In genomic region chrX:153874366-153875125, GRCh38 we compare ENCODE assay signal across 20 cellular contexts. TPM values are rescaled to one million over a fixed set of nuclear protein-coding genes. Genes with fewer than 3 reads are reported as not detected.
DNase-seq lines count a peak whose midpoint lies in the region; ATAC-seq and TF ChIP-seq lines count a peak whose summit lies in the region.
"Had no signal": no experiment of that assay in that cellular context is flagged by ENCODE, and none has a peak within 500 bp of the region (broad histone marks: within the 10 kb centered on the region; RNA-seq: fewer than 3 reads in every experiment).

No MANE protein-coding gene starts in this region.

- no peak overlapping the region for H2AFZ ChIP-seq in GM23338

- no peak overlapping the region for H3K4ac ChIP-seq in mesendoderm (ENCODE audit: low read depth, low read length)

- CTCF ChIA-PET in T-cell (lab: Charles Lee) = no interaction called here

- no peak overlapping the region for H2BK15ac ChIP-seq in mesendoderm (replicated peaks; ENCODE audit: low read depth)

- H3K36me3 ChIP-seq in GM23338 (ENCODE audit: insufficient read depth) (no peaks in the 10 kb centered on the region), mesendoderm (ENCODE audit: control insufficient read depth, insufficient read depth, low read length) (no peaks in the 10 kb centered on the region)
- H3K36me3 ChIP-seq: SJSA1 had no signal

- no peaks in the 10 kb centered on the region for H3F3A ChIP-seq in GM23338 (replicated peaks; ENCODE audit: low read depth)

- H3K27ac Mint-ChIP-seq in GM23338 (no peak overlapping the region), T-cell (no peak overlapping the region)
- H3K27ac Mint-ChIP-seq in activated T-helper 17 cell treated with anti-CD3 and anti-CD28 coated beads, Interleukin-2, amount 50 U/mL, for 72 hours = no peak overlapping the region
- H3K27ac Mint-ChIP-seq: CD4-positive, alpha-beta T cell had no signal

- ATAC-seq in GM23338 (no peak), T-cell (replicated peaks in 1 of 4) (no peak)
- ATAC-seq in activated T-helper 17 cell treated with anti-CD3 and anti-CD28 coated beads, Interleukin-2, amount 50 U/mL, for 72 hours (replicated peaks) = no peak

- no peak overlapping the region for H2BK120ac ChIP-seq in mesendoderm (ENCODE audit: low read depth, low read length)

- H3K18ac ChIP-seq in mesendoderm (ENCODE audit: low read length) = no peak overlapping the region

- H2AK5ac ChIP-seq in mesendoderm (ENCODE audit: low read length) = no peak overlapping the region

- no peak overlapping the region for H3K23ac ChIP-seq in mesendoderm (ENCODE audit: low read length)

- no peaks in the 10 kb centered on the region for H4K20me1 ChIP-seq in GM23338 (replicated peaks; ENCODE audit: insufficient read depth)

- H3K27me3 Mint-ChIP-seq in GM23338 (ENCODE audit: insufficient read depth, low read depth, poor library complexity) (peaks cover 15% of the 10 kb centered on the region), T-cell (peaks cover 17 to 46% of the 10 kb centered on the region in 2 donors)
- H3K27me3 Mint-ChIP-seq in activated T-helper 17 cell treated with anti-CD3 and anti-CD28 coated beads, Interleukin-2, amount 50 U/mL, for 72 hours = peaks cover 10% of the 10 kb centered on the region

- H3K27ac ChIP-seq in GM23338 (ENCODE audit: low read depth) (no peak overlapping the region), mesendoderm (ENCODE audit: low read depth, low read length) (no peak overlapping the region)
- H3K27ac ChIP-seq: SJSA1 had no signal

- no peaks in the 10 kb centered on the region for H3K79me1 ChIP-seq in mesendoderm (ENCODE audit: low read length)

- WGBS in mesendoderm (ENCODE audit: extremely low coverage, insufficient coverage, low lambda C conversion rate) = no CpG with 5 or more reads among the region's 13 CpGs

- peaks cover 16% of the 10 kb centered on the region; the same call in 1 of the 2 replicates for H3K4me1 ChIP-seq in GM23338 (ENCODE audit: insufficient read depth)
- H3K4me1 ChIP-seq in mesendoderm (ENCODE audit: control insufficient read depth, low read depth, low read length) = peaks cover 14% of the 10 kb centered on the region
- H3K4me1 ChIP-seq: SJSA1 had no signal

- peaks cover 61% of the 10 kb centered on the region for H3K4me1 Mint-ChIP-seq in GM23338
- H3K4me1 Mint-ChIP-seq in T-cell = peaks cover 19 to 23% (median 20%) of the 10 kb centered on the region in 3 donors
- peaks cover 4% of the 10 kb centered on the region for H3K4me1 Mint-ChIP-seq in activated T-helper 17 cell treated with anti-CD3 and anti-CD28 coated beads, Interleukin-2, amount 50 U/mL, for 72 hours

- POLR2A ChIA-PET in T-cell (lab: Charles Lee) = no interaction called here

- no peak for TF ChIP-seq CTCF in GM23338 (conservative IDR thresholded peaks at IDR 0.05; ENCODE audit: low read depth in 2 of 2)

- H3K4me2 ChIP-seq in GM23338 (0 out of 2 replicates have a peak overlapping the region, but pooled peaks have one; percentile 43), mesendoderm (ENCODE audit: low read length) (no peak overlapping the region)

- no peaks in the 10 kb centered on the region for H3K27me3 ChIP-seq in GM23338 (ENCODE audit: insufficient read depth)
- H3K27me3 ChIP-seq in mesendoderm (ENCODE audit: insufficient read depth, low read length, poor library complexity) = no peaks in the 10 kb centered on the region
- H3K27me3 ChIP-seq: SJSA1 had no signal

- H3K79me2 ChIP-seq in GM23338 (replicated peaks; ENCODE audit: insufficient read depth) = no peaks in the 10 kb centered on the region
- H3K79me2 ChIP-seq in mesendoderm (ENCODE audit: control insufficient read depth, insufficient read depth, low read length) = no peaks in the 10 kb centered on the region

- H3K9me3 Mint-ChIP-seq in GM23338 (no peaks in the 10 kb centered on the region; the same call in 2 of the 3 replicates), T-cell (no peaks in the 10 kb centered on the region)
- no peaks in the 10 kb centered on the region for H3K9me3 Mint-ChIP-seq in activated T-helper 17 cell treated with anti-CD3 and anti-CD28 coated beads, Interleukin-2, amount 50 U/mL, for 72 hours
- H3K9me3 Mint-ChIP-seq: CD4-positive, alpha-beta T cell had no signal

- H3K9me2 ChIP-seq in GM23338 (ENCODE audit: insufficient read depth) = no peaks in the 10 kb centered on the region

- no peak overlapping the region for H3K4me3 ChIP-seq in GM23338
- no peak overlapping the region for H3K4me3 ChIP-seq in mesendoderm (ENCODE audit: low read length)
- H3K4me3 ChIP-seq: SJSA1 had no signal

- H3K4me3 Mint-ChIP-seq in GM23338 (peak overlapping the region; percentile 36; the same call in 1 of the 3 replicates), T-cell (no peak overlapping the region)
- H3K4me3 Mint-ChIP-seq in activated T-helper 17 cell treated with anti-CD3 and anti-CD28 coated beads, Interleukin-2, amount 50 U/mL, for 72 hours = no peak overlapping the region
- H3K4me3 Mint-ChIP-seq: B cell; CD4-positive, alpha-beta T cell had no signal

- in situ Hi-C loops in G401 (cut with HindIII; ENCODE audit: low sequenced_read_pairs) = no loop called here

- no peak overlapping the region for H4K8ac ChIP-seq in mesendoderm (ENCODE audit: low read depth, low read length)

- H3K36me3 Mint-ChIP-seq in GM23338 (ENCODE audit: low read depth) (peaks cover 8% of the 10 kb centered on the region), T-cell (no peaks in the 10 kb centered on the region)
- no peaks in the 10 kb centered on the region for H3K36me3 Mint-ChIP-seq in activated T-helper 17 cell treated with anti-CD3 and anti-CD28 coated beads, Interleukin-2, amount 50 U/mL, for 72 hours (ENCODE audit: low read depth)

- H2BK5ac ChIP-seq in mesendoderm (ENCODE audit: low read length) = no peak overlapping the region

- H3K9ac ChIP-seq in mesendoderm (ENCODE audit: low read length) = no peak overlapping the region

- no peak for DNase-seq in GM23338 (ENCODE audit: low spot score)
- DNase-seq in amniotic epithelial cell (ENCODE audit: low read depth) = peak; percentile 16
- peak; percentile 7 for DNase-seq in iris pigment epithelial cell (ENCODE audit: low read depth)
- peak; percentile 11 for DNase-seq in renal cortical epithelial cell (ENCODE audit: low read depth)
- DNase-seq in G401 (ENCODE audit: low spot score) = no peak
- DNase-seq in T-cell = no peak
- no peak for DNase-seq in mesendoderm
- DNase-seq: GOT3, KG1, NCI-H1048, NCI-H1436 treated with DMSO at 0.1 percent for 48 hours, NCI-H2029 treated with DMSO at 0.1 percent for 48 hours, NCI-H510A had no signal

- H4K5ac ChIP-seq in mesendoderm (ENCODE audit: low read length) = no peak overlapping the region

- H3K56ac ChIP-seq in mesendoderm (ENCODE audit: low read length) = no peak overlapping the region

TF ChIP-seq in GM23338, 12 proteins besides CTCF, POLR2A, EP300 and RAD21 (continues in another document):
- no peak for TF ChIP-seq JUNB (IDR thresholded peaks at IDR 0.05; ENCODE audit: unreplicated experiment)

RNA-seq across cellular contexts. Expression of gene L1CAM, which starts 11.4 kb away (rescaled TPM):
- 27.6 and 29.2 TPM in 2 replicates for total RNA-seq in GM23338 (2014; rRNA removed; shearing (Covaris generic))
- polyA plus RNA-seq in GM23338 (2016; fragmentation: Nextera tagmentation; extraction: Ambion mirVana) = 7.4 and 7.8 TPM in 2 replicates
- 88.0 and 623 TPM in 2 replicates for total RNA-seq in renal cortical epithelial cell
- total RNA-seq in G401 (2014; rRNA removed; shearing (Covaris generic)) = 31.3 and 34.0 TPM in 2 replicates
- total RNA-seq in T-cell = 1 to 10 TPM; 1.4 to 6.0 (median 4.0) TPM
- 1 to 10 TPM; 2.3 to 2.4 TPM for total RNA-seq in activated T-helper 17 cell treated with anti-CD3 and anti-CD28 coated beads, Interleukin-2, amount 50 U/mL, for 72 hours
- polyA plus RNA-seq in mesendoderm (2013, experiment 1 of 2) = 11.3 TPM
- polyA plus RNA-seq in mesendoderm (2013, experiment 2 of 2) = 10.2 TPM

RNA-seq across cellular contexts. Expression of gene AVPR2, which starts 29.9 kb away (rescaled TPM):
- not detected in 2 replicates for total RNA-seq in GM23338 (2014; rRNA removed; shearing (Covaris generic))
- polyA plus RNA-seq in GM23338 (2016; fragmentation: Nextera tagmentation; extraction: Ambion mirVana) = not detected in 2 replicates
- total RNA-seq in renal cortical epithelial cell (0.70 and 1.0 TPM in 2 replicates), T-cell (not detected)
- total RNA-seq in G401 (2014; rRNA removed; shearing (Covaris generic)) = 0.25 TPM in 1 of 2 replicates, not detected in the other
- under 1 TPM in 1 of 2 donors, not detected in 1; 0.32 TPM for total RNA-seq in activated T-helper 17 cell treated with anti-CD3 and anti-CD28 coated beads, Interleukin-2, amount 50 U/mL, for 72 hours
- 0.03 TPM for polyA plus RNA-seq in mesendoderm (2013, experiment 1 of 2)
- 0.03 TPM for polyA plus RNA-seq in mesendoderm (2013, experiment 2 of 2)
- total RNA-seq: B cell; CD4-positive, alpha-beta T cell; HepG2; PC-3; SJSA1 had no signal
- polyA plus RNA-seq: AG04450, HepG2 had no signal

RNA-seq across cellular contexts. Expression of gene PDZD4, which starts 44.2 kb away (rescaled TPM):
- total RNA-seq in GM23338 (2014; rRNA removed; shearing (Covaris generic)) = 194 and 230 TPM in 2 replicates
- 30.5 and 34.5 TPM in 2 replicates for polyA plus RNA-seq in GM23338 (2016; fragmentation: Nextera tagmentation; extraction: Ambion mirVana)
- total RNA-seq in renal cortical epithelial cell = under 0.01 and 0.30 TPM in 2 replicates
- 15.6 and 16.9 TPM in 2 replicates for total RNA-seq in G401 (2014; rRNA removed; shearing (Covaris generic))
- 10 to 100 TPM in 2 of 5 donors, 1 to 10 TPM in 3; 3.7 to 51.3 (median 9.0) TPM for total RNA-seq in T-cell
- 1 to 10 TPM; 1.3 to 8.0 TPM for total RNA-seq in activated T-helper 17 cell treated with anti-CD3 and anti-CD28 coated beads, Interleukin-2, amount 50 U/mL, for 72 hours
- polyA plus RNA-seq in mesendoderm (2013, experiment 1 of 2) = 45.7 TPM
- polyA plus RNA-seq in mesendoderm (2013, experiment 2 of 2) = 46.5 TPM
- total RNA-seq: B cell, HepG2 had no signal
- polyA plus RNA-seq: HepG2 had no signal

RNA-seq across cellular contexts. Expression of gene ARHGAP4, which starts 51.5 kb away (rescaled TPM):
- 57.8 and 59.5 TPM in 2 replicates for total RNA-seq in GM23338 (2014; rRNA removed; shearing (Covaris generic))
- polyA plus RNA-seq in GM23338 (2016; fragmentation: Nextera tagmentation; extraction: Ambion mirVana) = 21.2 and 21.5 TPM in 2 replicates
- total RNA-seq in renal cortical epithelial cell (11.8 and 19.3 TPM in 2 replicates), T-cell (100 to 1,000 TPM; 420 to 485 (median 468) TPM)
- total RNA-seq in G401 (2014; rRNA removed; shearing (Covaris generic)) = 55.7 and 62.6 TPM in 2 replicates
- 100 to 1,000 TPM; 105 to 147 TPM for total RNA-seq in activated T-helper 17 cell treated with anti-CD3 and anti-CD28 coated beads, Interleukin-2, amount 50 U/mL, for 72 hours
- polyA plus RNA-seq in mesendoderm (2013, experiment 1 of 2) = 12.4 TPM
- polyA plus RNA-seq in mesendoderm (2013, experiment 2 of 2) = 12.0 TPM

Comparison
In these comparisons a context has a peak if more than half of its experiments do, and no peak if none do; other contexts are left out.
1. DNase-seq: peak in amniotic epithelial cell (single experiment), iris pigment epithelial cell (single experiment) and renal cortical epithelial cell (single experiment); none in GM23338 (single experiment), G401 (single experiment), T-cell (0 of 34) and mesendoderm (single experiment).